ENCODE assay signal across 21 cellular contexts in genomic region chr3:181687190-181687589, GRCh38. TPM values are rescaled to one million over a fixed set of nuclear protein-coding genes. Genes with fewer than 3 reads are reported as not detected.
DNase-seq lines count a peak whose midpoint lies in the region; ATAC-seq and TF ChIP-seq lines count a peak whose summit lies in the region.
"Had no signal": no experiment of that assay in that cellular context is flagged by ENCODE, and none has a peak within 500 bp of the region (broad histone marks: within the 10 kb centered on the region; RNA-seq: fewer than 3 reads in every experiment).

No MANE protein-coding gene starts in this region.

- no peak overlapping the region for H4K8ac ChIP-seq in H9 (replicated peaks; ENCODE audit: insufficient read length, low read depth, low read length)

- ATAC-seq in GM18870 (IDR thresholded peaks at IDR 0.05; ENCODE audit: unreplicated experiment) (no peak), GM21360 (IDR thresholded peaks at IDR 0.05; ENCODE audit: unreplicated experiment) (no peak)
- ATAC-seq: PC-3 had no signal

- H3K23me2 ChIP-seq in H9 (ENCODE audit: insufficient read length, low read depth, low read length, poor library complexity, severe bottlenecking), result no peaks in the 10 kb centered on the region

- no peak overlapping the region for H2BK20ac ChIP-seq in H9 (ENCODE audit: low read depth, low read length, poor library complexity, severe bottlenecking)

- peak in 2 of 3 experiments; percentile 22 to 36 for DNase-seq in NCI-H1417 (lab: John Stamatoyannopoulos, UW)
- DNase-seq in NCI-H1417 treated with DMSO at 0.1 percent for 48 hours (lab: John Stamatoyannopoulos, UW), result no peak
- peak; percentile 49 for DNase-seq in NCI-H128 (lab: John Stamatoyannopoulos, UW; ENCODE audit: unreplicated experiment)
- no peak for DNase-seq in substantia nigra (lab: John Stamatoyannopoulos, UW)
- no peak for DNase-seq in H9
- DNase-seq: 8988T; BE2C; CD4-positive, alpha-beta T cell; HFFc6; NCI-H1048; NCI-H1930; NCI-H2227 treated with DMSO at 0.1 percent for 48 hours; NCI-H526 treated with DMSO at 0.1 percent for 48 hours; PC-3; T-helper 2 cell had no signal

- H2BK12ac ChIP-seq in H9 (ENCODE audit: insufficient read length, low read depth, low read length), result no peak overlapping the region

- no peak overlapping the region for H2AK5ac ChIP-seq in H9 (ENCODE audit: insufficient read length, low read length)

- H3K18ac ChIP-seq in H9 (ENCODE audit: insufficient read length, low read depth, low read length), result no peak overlapping the region

- H3K14ac ChIP-seq in H9 (ENCODE audit: insufficient read depth, low read length), result no peak overlapping the region

- H2BK120ac ChIP-seq in H9 (ENCODE audit: low read depth, low read length, poor library complexity, severe bottlenecking), result no peak overlapping the region

- no peak overlapping the region for H3K4me3 Mint-ChIP-seq in H9
- H3K4me3 Mint-ChIP-seq: CD4-positive, alpha-beta T cell; HFFc6 had no signal

- peaks cover 34 to 50% of the 10 kb centered on the region in 2 experiments for H3K4me1 Mint-ChIP-seq in H9

- no peaks in the 10 kb centered on the region for H3K27me3 Mint-ChIP-seq in H9 (ENCODE audit: low read depth)

- no peaks in the 10 kb centered on the region for H3K36me3 Mint-ChIP-seq in H9 (ENCODE audit: insufficient read depth in 1 of 3, low read depth in 3 of 3)

- H2AFZ ChIP-seq in H9 (ENCODE audit: low read length), result no peak overlapping the region

- no peak overlapping the region for H4K5ac ChIP-seq in H9 (ENCODE audit: insufficient read length, low read depth, low read length)

- peak overlapping the region; percentile 62 for H3K27ac ChIP-seq in cingulate gyrus (ENCODE audit: low read depth, low read length)
- peak overlapping the region; percentile 42 for H3K27ac ChIP-seq in substantia nigra (ENCODE audit: low read depth, low read length, poor library complexity, severe bottlenecking)
- H3K27ac ChIP-seq in H9 (ENCODE audit: insufficient read length, low read depth, low read length), result no peak overlapping the region
- H3K27ac ChIP-seq: KMS-11, RWPE1 had no signal

- no peaks in the 10 kb centered on the region for H3K79me2 ChIP-seq in H9 (ENCODE audit: insufficient read depth, low read length)

- H3T11ph ChIP-seq in H9 (ENCODE audit: low read length), result no peak overlapping the region

- no peak for TF ChIP-seq CTCF in H9 (conservative IDR thresholded peaks at IDR 0.05)

- no peak overlapping the region for H3K56ac ChIP-seq in H9 (ENCODE audit: insufficient read length, low read depth, low read length)

- H3K4ac ChIP-seq in H9 (ENCODE audit: low read depth, low read length), result no peak overlapping the region

- H3K4me1 ChIP-seq in H9 (ENCODE audit: insufficient read depth, low read length), result no peaks in the 10 kb centered on the region; the same call in 1 of the 2 replicates
- H3K4me1 ChIP-seq: BE2C had no signal

- no peak overlapping the region for H3K4me2 ChIP-seq in H9 (ENCODE audit: insufficient read depth, insufficient read length, low read length)
- H3K4me2 ChIP-seq: KMS-11 had no signal

- H3K79me1 ChIP-seq in H9 (ENCODE audit: insufficient read depth, low read depth, low read length, poor library complexity, severe bottlenecking), result no peaks in the 10 kb centered on the region

- WGBS in H9 (ENCODE audit: extremely low coverage, insufficient read length, low lambda C conversion rate), result no CpG with 5 or more reads among the region's 1 CpG

- H3K27me3 ChIP-seq in H9 (ENCODE audit: insufficient read depth, low read length), result no peaks in the 10 kb centered on the region
- H3K27me3 ChIP-seq: BE2C had no signal

- H2BK5ac ChIP-seq in H9 (ENCODE audit: insufficient read length, low read length), result no peak overlapping the region

- H2BK15ac ChIP-seq in H9 (ENCODE audit: low read depth, low read length), result no peak overlapping the region

- H3K9me3 Mint-ChIP-seq in H9, result no peaks in the 10 kb centered on the region
- H3K9me3 Mint-ChIP-seq: CD4-positive, alpha-beta T cell; HFFc6 had no signal

- H3K9me3 ChIP-seq in H9 (ENCODE audit: control insufficient read depth, low read depth, low read length), result no peaks in the 10 kb centered on the region
- H3K9me3 ChIP-seq: BE2C had no signal

- H3K23ac ChIP-seq in H9 (ENCODE audit: insufficient read length, low read depth, low read length), result no peak overlapping the region

- peak overlapping the region in 1 of 3 experiments; percentile 96; a peak in 2 of 7 replicates for H3K27ac Mint-ChIP-seq in H9
- H3K27ac Mint-ChIP-seq: CD4-positive, alpha-beta T cell; HFFc6 had no signal

- no peak overlapping the region for H3K9ac ChIP-seq in H9 (ENCODE audit: extremely low read depth, insufficient read length, low read length)
- H3K9ac ChIP-seq: KMS-11 had no signal

- H4K91ac ChIP-seq in H9 (ENCODE audit: insufficient read length, low read depth, low read length), result no peak overlapping the region

- no peaks in the 10 kb centered on the region for H4K20me1 ChIP-seq in H9 (ENCODE audit: control insufficient read depth, insufficient read depth, insufficient read length)

RNA-seq across cellular contexts. Expression of gene SOX2, which starts 24.5 kb away (rescaled TPM):
- total RNA-seq in H9 (2021), result 307 and 316 TPM in 2 replicates
- total RNA-seq: CD4-positive, alpha-beta T cell; HFFc6; MCF 10A; PC-3 had no signal

Comparison
In these comparisons a context has a peak if more than half of its experiments do, and no peak if none do; other contexts are left out.
1. DNase-seq: peak in NCI-H1417 (2 of 3) and NCI-H128 (single experiment); none in NCI-H1417 treated with DMSO at 0.1 percent for 48 hours (single experiment), substantia nigra (0 of 49) and H9 (single experiment).